ENCODE assay signal across 18 cellular contexts in genomic region chr14:71190691-71191090, GRCh38.
DNase-seq lines count a peak whose midpoint lies in the region; ATAC-seq, FAIRE-seq and TF ChIP-seq lines count a peak whose summit lies in the region.
"Had no signal": no experiment of that assay in that cellular context is flagged by ENCODE, and none has a peak within 500 bp of the region (broad histone marks: within the 10 kb centered on the region; RNA-seq: fewer than 3 reads in every experiment).

No MANE protein-coding gene starts in this region.

- no peak for TF ChIP-seq EP300 in K562 (IDR thresholded peaks at IDR 0.05; ENCODE audit: low read length)

- H4K20me1 ChIP-seq in K562 (replicated peaks; ENCODE audit: control insufficient read depth, insufficient read depth, low read length): no peaks in the 10 kb centered on the region

- DNase-seq in NCI-H446 treated with DMSO at 0.1 percent for 48 hours (lab: John Stamatoyannopoulos, UW) (peak; percentile 19), NCI-H446 (lab: John Stamatoyannopoulos, UW) (no peak), NCI-H524 (lab: John Stamatoyannopoulos, UW) (peak; percentile 67 to 92), K562 (ENCODE audit: extremely low read depth in 1 of 4, low spot score in 3 of 4) (no peak), small intestine (peak; percentile 8), BE2C (no peak)
- DNase-seq in naive thymus-derived CD8-positive, alpha-beta T cell: no peak
- DNase-seq: ACHN; Caco-2; CD4-positive, alpha-beta T cell; GF-D8; GOT3; H9 had no signal

- H3K4me2 ChIP-seq in K562 (ENCODE audit: insufficient read depth, low read length): no peak overlapping the region

- H3K27ac ChIP-seq in K562 (ENCODE audit: extremely low read depth, low read depth, low read length) (no peak overlapping the region), small intestine (ENCODE audit: low read depth in 1 of 2, low read length in 1 of 2) (no peak overlapping the region)
- H3K27ac ChIP-seq: C4-2B, HL-60 had no signal

- CTCF ChIA-PET in K562 (lab: Yijun Ruan, JAX; ENCODE audit: low intra/inter-chr PET ratio): no interaction called here

- BruUV-seq in K562 (replicated peaks; lab: Mats Ljungman, UMichigan): no TSS peak

- no peaks in the 10 kb centered on the region for H3K4me1 Mint-ChIP-seq in naive thymus-derived CD8-positive, alpha-beta T cell

- TF ChIP-seq POLR2A in K562 (conservative IDR thresholded peaks at IDR 0.05): no peak

- peaks cover 0 to 6% (median 1%) of the 10 kb centered on the region in 5 donors for H3K27me3 Mint-ChIP-seq in naive thymus-derived CD8-positive, alpha-beta T cell

- in situ Hi-C loops in K562 (cut with MboI): no loop called here

- no peak for TF ChIP-seq RAD21 in K562 (CRISPR knock-in tag; conservative IDR thresholded peaks at IDR 0.05 in 1 of 2, IDR thresholded peaks at IDR 0.05 in 1 of 2)

- peaks cover 0 to 5% (median 0%) of the 10 kb centered on the region in 3 donors for H3K36me3 Mint-ChIP-seq in naive thymus-derived CD8-positive, alpha-beta T cell

- H3K9me3 ChIP-seq in K562 (replicated peaks; ENCODE audit: control insufficient read depth, insufficient read depth, low read depth, low read length) (no peaks in the 10 kb centered on the region), small intestine (ENCODE audit: control insufficient read depth, low read depth) (no peaks in the 10 kb centered on the region), BE2C (no peaks in the 10 kb centered on the region)
- H3K9me3 ChIP-seq: Caco-2 had no signal

- no peak overlapping the region for H3K27ac Mint-ChIP-seq in naive thymus-derived CD8-positive, alpha-beta T cell
- H3K27ac Mint-ChIP-seq: CD4-positive, alpha-beta T cell had no signal

- no peaks in the 10 kb centered on the region for H3K79me2 ChIP-seq in K562 (ENCODE audit: control insufficient read depth, insufficient read depth, low read length)

- no peaks in the 10 kb centered on the region for H3K4me1 ChIP-seq in K562 (replicated peaks in 1 of 2; ENCODE audit: control insufficient read depth in 2 of 2, insufficient read depth in 2 of 2, low read length in 2 of 2)
- no peaks in the 10 kb centered on the region for H3K4me1 ChIP-seq in small intestine (ENCODE audit: control insufficient read depth in 2 of 2, insufficient read depth in 1 of 2, low read depth in 1 of 2, low read length in 1 of 2)
- no peaks in the 10 kb centered on the region for H3K4me1 ChIP-seq in BE2C

- no peak overlapping the region for H3K4me3 Mint-ChIP-seq in naive thymus-derived CD8-positive, alpha-beta T cell
- H3K4me3 Mint-ChIP-seq: CD4-positive, alpha-beta T cell; H9 had no signal

- H2AFZ ChIP-seq in K562 (ENCODE audit: low read depth, low read length): no peak overlapping the region

- ATAC-seq in K562: no peak
- no peak for ATAC-seq in HG03196 (IDR thresholded peaks at IDR 0.05; ENCODE audit: unreplicated experiment)
- ATAC-seq in naive thymus-derived CD8-positive, alpha-beta T cell: no peak

- H3K36me3 ChIP-seq in K562 (ENCODE audit: control insufficient read depth, insufficient read depth, low read length) (no peaks in the 10 kb centered on the region), small intestine (ENCODE audit: control insufficient read depth in 2 of 2, insufficient read depth in 2 of 2, low read length in 2 of 2) (no peaks in the 10 kb centered on the region), BE2C (no peaks in the 10 kb centered on the region)

- intact Hi-C loops in K562 (cut with micrococcal nuclease): no loop called here

- WGBS in K562 (ENCODE audit: insufficient coverage, low coverage, missing lambda C conversion rate): 0% methylated on average over 3 of the region's 3 CpGs
- 26 to 64% (median 56%) methylated on average over 3 of the region's 3 CpGs for WGBS in small intestine, 3 donors

- no peak for TF ChIP-seq CTCF in K562 (IDR thresholded peaks at IDR 0.05 in 2 of 3, conservative IDR thresholded peaks at IDR 0.05 in 1 of 3; ENCODE audit: insufficient read depth in 2 of 3, low read depth in 1 of 3, low read length in 3 of 3)
- no peak for TF ChIP-seq CTCF in BE2C (IDR thresholded peaks at IDR 0.05; ENCODE audit: low read depth, low read length)

- H3K27me3 ChIP-seq in K562 (ENCODE audit: control insufficient read depth in 2 of 2, insufficient read depth in 2 of 2, low read length in 2 of 2) (peaks cover 0 to 23% of the 10 kb centered on the region in 2 experiments; a peak in 3 of 5 replicates), small intestine (ENCODE audit: control insufficient read depth in 2 of 2, insufficient read depth in 2 of 2, low read length in 2 of 2) (no peaks in the 10 kb centered on the region), BE2C (no peaks in the 10 kb centered on the region)

- H3K4me3 ChIP-seq in K562: no peak overlapping the region
- no peak overlapping the region for H3K4me3 ChIP-seq in small intestine (ENCODE audit: low read depth in 1 of 2, low read length in 2 of 2)
- no peak overlapping the region for H3K4me3 ChIP-seq in BE2C (ENCODE audit: low read depth, low read length)

- no peak overlapping the region for H3K9ac ChIP-seq in K562 (ENCODE audit: insufficient read depth in 1 of 2, low read depth in 2 of 2, low read length in 2 of 2)

- H3K9me3 Mint-ChIP-seq in naive thymus-derived CD8-positive, alpha-beta T cell: peaks cover 0 to 9% (median 0%) of the 10 kb centered on the region in 9 donors
- H3K9me3 Mint-ChIP-seq: CD4-positive, alpha-beta T cell had no signal

- no peak for FAIRE-seq in K562 (lab: Jason Lieb, UNC)
- FAIRE-seq in small intestine (lab: Jason Lieb, UNC): no peak
- FAIRE-seq: A204.1, D721Med had no signal

- POLR2A ChIA-PET in K562 (lab: Yijun Ruan, JAX): interaction anchor here (0.7 kb wide), 1 partner anchor 12 kb away, joined by 3 read pairs; no protein-coding TSS in a partner anchor
- POLR2A ChIA-PET in naive thymus-derived CD8-positive, alpha-beta T cell (lab: Charles Lee): no interaction called here

- H3K9me1 ChIP-seq in K562 (ENCODE audit: control insufficient read depth, insufficient read depth, low read length): no peaks in the 10 kb centered on the region

TF ChIP-seq in K562, 482 proteins besides CTCF, POLR2A, EP300 and RAD21:
- TF ChIP-seq MTF1 (CRISPR knock-in tag; IDR thresholded peaks at IDR 0.05; ENCODE audit: borderline replicate concordance) (no peak), PRDM10 (IDR thresholded peaks at IDR 0.05; ENCODE audit: partially characterized antibody) (peak; percentile 59), ZNF707 (CRISPR knock-in tag; conservative IDR thresholded peaks at IDR 0.05) (no peak)

Comparison
In these comparisons a context has a peak if more than half of its experiments do, and no peak if none do; other contexts are left out.
1. DNase-seq: peak in NCI-H446 treated with DMSO at 0.1 percent for 48 hours (single experiment), NCI-H524 (2 of 2) and small intestine (single experiment); none in NCI-H446 (0 of 2), K562 (0 of 4), naive thymus-derived CD8-positive, alpha-beta T cell (0 of 10) and BE2C (single experiment).